In genomic region chr19:13839193-13839937, GRCh38 we compare ENCODE assay signal across 8 cellular contexts. TPM values are rescaled to one million over a fixed set of nuclear protein-coding genes. Genes with fewer than 3 reads are reported as not detected.
DNase-seq lines count a peak whose midpoint lies in the region; ATAC-seq and TF ChIP-seq lines count a peak whose summit lies in the region.

No MANE protein-coding gene starts in this region.

- DNase-seq in GF-D8 (lab: John Stamatoyannopoulos, UW) (peak; percentile 81), HCT116 (ENCODE audit: low read depth, low spot score) (no peak), OCI-M1 (lab: John Stamatoyannopoulos, UW) (peak; percentile 99), activated T-cell treated with anti-CD3 and anti-CD28 coated beads for 4 hours (peak; percentile 84), neural progenitor cell (ENCODE audit: low spot score) (peak; percentile 44), suprapubic skin (ENCODE audit: low spot score in 2 of 2) (peak; percentile 94 to 96), cortex of kidney (lab: John Stamatoyannopoulos, UW) (no peak)

- TF ChIP-seq POLR2A in HCT116 (IDR thresholded peaks at IDR 0.05; ENCODE audit: borderline replicate concordance, extremely low read depth, insufficient read depth, insufficient read length): no peak
- peak; percentile 4 to 7 for TF ChIP-seq POLR2A in suprapubic skin (IDR thresholded peaks at IDR 0.05)

- H3K27ac Mint-ChIP-seq in neural progenitor cell: no peak overlapping the region

- H3K9ac ChIP-seq in HCT116 (ENCODE audit: low read length) (peak overlapping the region; percentile 97), neural progenitor cell (no peak overlapping the region)

- BruUV-seq in HCT116 (replicated peaks; lab: Mats Ljungman, UMichigan): no TSS peak

- peaks cover 5% of the 10 kb centered on the region for H3K27me3 Mint-ChIP-seq in neural progenitor cell (ENCODE audit: insufficient read depth, low read depth)

- H3K79me2 ChIP-seq in HCT116 (ENCODE audit: insufficient read depth, low read length): peaks cover 78% of the 10 kb centered on the region
- H3K79me2 ChIP-seq in neural progenitor cell (ENCODE audit: low read depth): no peaks in the 10 kb centered on the region

- peak overlapping the region; percentile 84 to 91 for H3K4me3 ChIP-seq in HCT116 (replicated peaks in 1 of 2; ENCODE audit: low read depth in 1 of 2, low read length in 2 of 2)
- no peak overlapping the region for H3K4me3 ChIP-seq in neural progenitor cell
- peak overlapping the region; percentile 98 for H3K4me3 ChIP-seq in suprapubic skin

- RAD21 ChIA-PET in HCT116 (lab: Charles Lee; ENCODE audit: low non-redundant PET in 1 of 2, low total read pairs in 2 of 2, uncharacterized antibody in 2 of 2, unreplicated experiment in 2 of 2): interaction anchor here (0.6 to 1.2 kb wide), 2 partner anchors 19 to 21 kb away, joined by 3 read pairs; no protein-coding TSS in a partner anchor

- H3K9me3 Mint-ChIP-seq in neural progenitor cell: no peaks in the 10 kb centered on the region

- H3K9me3 ChIP-seq in HCT116 (ENCODE audit: control insufficient read depth in 1 of 2, insufficient read depth in 1 of 2, low read depth in 1 of 2, low read length in 2 of 2) (no peaks in the 10 kb centered on the region), neural progenitor cell (ENCODE audit: low read depth) (no peaks in the 10 kb centered on the region), suprapubic skin (no peaks in the 10 kb centered on the region)

- H3K4me1 ChIP-seq in HCT116 (ENCODE audit: control insufficient read depth in 1 of 2, insufficient read depth in 2 of 2, low read length in 2 of 2): peaks cover 54 to 87% of the 10 kb centered on the region in 2 experiments
- peaks cover 15% of the 10 kb centered on the region for H3K4me1 ChIP-seq in neural progenitor cell
- H3K4me1 ChIP-seq in suprapubic skin: peaks cover 75% of the 10 kb centered on the region

- H2AFZ ChIP-seq in HCT116 (ENCODE audit: low read depth, low read length, poor library complexity, severe bottlenecking) (no peak overlapping the region), neural progenitor cell (replicated peaks) (no peak overlapping the region)

- no peaks in the 10 kb centered on the region for H3K27me3 ChIP-seq in HCT116 (ENCODE audit: insufficient read depth, low read length)
- peaks cover 14% of the 10 kb centered on the region for H3K27me3 ChIP-seq in neural progenitor cell
- H3K27me3 ChIP-seq in suprapubic skin: no peaks in the 10 kb centered on the region

- H3K36me3 Mint-ChIP-seq in neural progenitor cell: peaks cover 1% of the 10 kb centered on the region

- no peak for TF ChIP-seq EP300 in suprapubic skin (IDR thresholded peaks at IDR 0.05)

- H4K20me1 ChIP-seq in HCT116 (ENCODE audit: insufficient read depth): peaks cover 12% of the 10 kb centered on the region
- no peaks in the 10 kb centered on the region for H4K20me1 ChIP-seq in neural progenitor cell (ENCODE audit: low read depth)

- H3K27ac ChIP-seq in HCT116 (ENCODE audit: low read depth, low read length) (peak overlapping the region; percentile 96), neural progenitor cell (no peak overlapping the region), suprapubic skin (peak overlapping the region; percentile 100)

- H3K36me3 ChIP-seq in HCT116 (ENCODE audit: control insufficient read depth in 1 of 2, insufficient read depth in 2 of 2, low read length in 2 of 2): peaks cover 3 to 41% of the 10 kb centered on the region in 2 experiments; a peak in 2 of 4 replicates
- no peaks in the 10 kb centered on the region for H3K36me3 ChIP-seq in neural progenitor cell
- peaks cover 24% of the 10 kb centered on the region for H3K36me3 ChIP-seq in suprapubic skin

- peak; percentile 9 for ATAC-seq in HCT116
- ATAC-seq in esophagus mucosa: peak; percentile 42

- H3K9me2 ChIP-seq in HCT116 (ENCODE audit: insufficient read depth): no peaks in the 10 kb centered on the region

- H3F3A ChIP-seq in neural progenitor cell (ENCODE audit: low read depth): peaks cover 14% of the 10 kb centered on the region

- TF ChIP-seq CTCF in HCT116 (IDR thresholded peaks at IDR 0.05 in 2 of 3, conservative IDR thresholded peaks at IDR 0.05 in 1 of 3; ENCODE audit: borderline replicate concordance in 1 of 3, insufficient read depth in 1 of 3, low read depth in 2 of 3, low read length in 2 of 3) (0 out of 6 replicates have a peak, but pooled peaks of 1 of the 3 experiments have one; percentile 3), neural progenitor cell (IDR thresholded peaks at IDR 0.05) (no peak), suprapubic skin (IDR thresholded peaks at IDR 0.05) (no peak)

- TF ChIP-seq RAD21 in HCT116 (IDR thresholded peaks at IDR 0.05; ENCODE audit: low read depth): no peak

- peaks cover 27% of the 10 kb centered on the region for H3K4me1 Mint-ChIP-seq in neural progenitor cell

- H3K4me2 ChIP-seq in HCT116 (ENCODE audit: low read length): peak overlapping the region; percentile 91
- no peak overlapping the region for H3K4me2 ChIP-seq in neural progenitor cell

- CTCF ChIA-PET in HCT116 (lab: Charles Lee): interaction anchor here (1.8 kb wide), 1 partner anchor 23 kb away, joined by 6 read pairs; no protein-coding TSS in a partner anchor

- no peak overlapping the region for H3K4me3 Mint-ChIP-seq in neural progenitor cell

- intact Hi-C loops in HCT116 (cut with micrococcal nuclease): no loop called here

- POLR2A ChIA-PET in HCT116 (lab: Charles Lee): interaction anchor here (0.9 to 4.6 kb wide), 4 partner anchors 12 to 108 kb away, joined by 3 to 64 read pairs (median 16); no protein-coding TSS in a partner anchor

- 0% methylated on average over 6 of the region's 31 CpGs for WGBS in suprapubic skin

TF ChIP-seq in HCT116, 20 proteins besides CTCF, POLR2A, EP300 and RAD21:
- TF ChIP-seq ZFX (IDR thresholded peaks at IDR 0.05) (0 out of 2 replicates have a peak, but pooled peaks have one; percentile 1), SRF (IDR thresholded peaks at IDR 0.05; ENCODE audit: low read depth) (no peak), ELF1 (IDR thresholded peaks at IDR 0.05; ENCODE audit: borderline replicate concordance, low read depth) (no peak), SIN3A (IDR thresholded peaks at IDR 0.05; ENCODE audit: low read depth) (no peak), EZH2 (IDR thresholded peaks at IDR 0.05) (no peak), POLR2AphosphoS5 (IDR thresholded peaks at IDR 0.05; ENCODE audit: low read depth, low read length) (peak; percentile 27; the same call in 1 of the 2 replicates), JUND (IDR thresholded peaks at IDR 0.05) (no peak), FOSL1 (IDR thresholded peaks at IDR 0.05; ENCODE audit: low read depth) (no peak), ZBTB33 (IDR thresholded peaks at IDR 0.05; ENCODE audit: extremely low read depth, insufficient replicate concordance, low read length) (no peak), ZNF274 (IDR thresholded peaks at IDR 0.05; ENCODE audit: low read depth, low read length) (no peak), ATF3 (IDR thresholded peaks at IDR 0.05) (no peak)
- TF ChIP-seq, protein P1, sequence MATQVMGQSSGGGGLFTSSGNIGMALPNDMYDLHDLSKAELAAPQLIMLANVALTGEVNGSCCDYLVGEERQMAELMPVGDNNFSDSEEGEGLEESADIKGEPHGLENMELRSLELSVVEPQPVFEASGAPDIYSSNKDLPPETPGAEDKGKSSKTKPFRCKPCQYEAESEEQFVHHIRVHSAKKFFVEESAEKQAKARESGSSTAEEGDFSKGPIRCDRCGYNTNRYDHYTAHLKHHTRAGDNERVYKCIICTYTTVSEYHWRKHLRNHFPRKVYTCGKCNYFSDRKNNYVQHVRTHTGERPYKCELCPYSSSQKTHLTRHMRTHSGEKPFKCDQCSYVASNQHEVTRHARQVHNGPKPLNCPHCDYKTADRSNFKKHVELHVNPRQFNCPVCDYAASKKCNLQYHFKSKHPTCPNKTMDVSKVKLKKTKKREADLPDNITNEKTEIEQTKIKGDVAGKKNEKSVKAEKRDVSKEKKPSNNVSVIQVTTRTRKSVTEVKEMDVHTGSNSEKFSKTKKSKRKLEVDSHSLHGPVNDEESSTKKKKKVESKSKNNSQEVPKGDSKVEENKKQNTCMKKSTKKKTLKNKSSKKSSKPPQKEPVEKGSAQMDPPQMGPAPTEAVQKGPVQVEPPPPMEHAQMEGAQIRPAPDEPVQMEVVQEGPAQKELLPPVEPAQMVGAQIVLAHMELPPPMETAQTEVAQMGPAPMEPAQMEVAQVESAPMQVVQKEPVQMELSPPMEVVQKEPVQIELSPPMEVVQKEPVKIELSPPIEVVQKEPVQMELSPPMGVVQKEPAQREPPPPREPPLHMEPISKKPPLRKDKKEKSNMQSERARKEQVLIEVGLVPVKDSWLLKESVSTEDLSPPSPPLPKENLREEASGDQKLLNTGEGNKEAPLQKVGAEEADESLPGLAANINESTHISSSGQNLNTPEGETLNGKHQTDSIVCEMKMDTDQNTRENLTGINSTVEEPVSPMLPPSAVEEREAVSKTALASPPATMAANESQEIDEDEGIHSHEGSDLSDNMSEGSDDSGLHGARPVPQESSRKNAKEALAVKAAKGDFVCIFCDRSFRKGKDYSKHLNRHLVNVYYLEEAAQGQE (IDR thresholded peaks at IDR 0.05; ENCODE audit: low read depth): no peak

RNA-seq across cellular contexts. Expression of gene NANOS3, which starts 37.6 kb away (rescaled TPM):
- not detected for total RNA-seq in HCT116 (2021; ENCODE audit: unreplicated experiment)
- polyA plus RNA-seq in HCT116 (2012): 0.17 and 0.30 TPM in 2 replicates
- total RNA-seq in esophagus mucosa: not detected
- total RNA-seq in neural progenitor cell (ENCODE audit: low replicate concordance): not detected in 2 replicates
- not detected for total RNA-seq in suprapubic skin

RNA-seq across cellular contexts. Expression of gene ZSWIM4, which starts 44.1 kb away (rescaled TPM):
- total RNA-seq in HCT116 (2021; ENCODE audit: unreplicated experiment) (9.8 TPM), esophagus mucosa (10.9 TPM), neural progenitor cell (ENCODE audit: low replicate concordance) (6.7 and 20.4 TPM in 2 replicates), suprapubic skin (10 to 100 TPM; 11.4 to 19.5 (median 16.3) TPM)
- 5.4 and 6.1 TPM in 2 replicates for polyA plus RNA-seq in HCT116 (2012)

Comparison
In these comparisons a context has a peak if more than half of its experiments do, and no peak if none do; other contexts are left out.
1. DNase-seq: peak in GF-D8 (single experiment), OCI-M1 (single experiment), activated T-cell treated with anti-CD3 and anti-CD28 coated beads for 4 hours (single experiment), neural progenitor cell (single experiment) and suprapubic skin (2 of 2); none in HCT116 (single experiment) and cortex of kidney (single experiment).